In genomic region chr1:180521474-180522203, GRCh38 we compare ENCODE assay signal across 17 cellular contexts. TPM values are rescaled to one million over a fixed set of nuclear protein-coding genes. Genes with fewer than 3 reads are reported as not detected.
A peak's percentile ranks its signal among the peaks of the same experiment; 100 is the strongest.
DNase-seq lines count a peak whose midpoint lies in the region; ATAC-seq and TF ChIP-seq lines count a peak whose summit lies in the region.
"Had no signal": no experiment of that assay in that cellular context is flagged by ENCODE, and none has a peak within 500 bp of the region (broad histone marks: within the 10 kb centered on the region; RNA-seq: fewer than 3 reads in every experiment).

No MANE protein-coding gene starts in this region.

- no peak overlapping the region for H3K4me3 ChIP-seq in AG10803 (ENCODE audit: low read length)
- H3K4me3 ChIP-seq in epithelial cell of esophagus (ENCODE audit: low read length), result no peak overlapping the region
- H3K4me3 ChIP-seq in liver (ENCODE audit: low read depth in 1 of 3, low read length in 3 of 3), result no peak overlapping the region
- H3K4me3 ChIP-seq in coronary artery, result no peak overlapping the region

- no peak for TF ChIP-seq RAD21 in liver (IDR thresholded peaks at IDR 0.05)

- no peaks in the 10 kb centered on the region for H3K27me3 ChIP-seq in liver (ENCODE audit: control insufficient read depth in 4 of 4, insufficient read depth in 4 of 4, low read length in 3 of 4)

- peaks cover 0 to 7% (median 5%) of the 10 kb centered on the region in 4 donors for H3K4me1 ChIP-seq in liver (ENCODE audit: control insufficient read depth in 4 of 4, insufficient read depth in 4 of 4, low read length in 3 of 4)

- no peak overlapping the region for H3K9ac ChIP-seq in liver (ENCODE audit: low read depth in 1 of 2, low read length in 2 of 2)

- DNase-seq in AG10803 (ENCODE audit: low read depth) (peak; percentile 33), LoVo (ENCODE audit: low spot score) (peak; percentile 53), epithelial cell of esophagus (ENCODE audit: low read depth) (peak; percentile 89), coronary artery (ENCODE audit: low spot score) (no peak)
- DNase-seq: activated CD4-positive, alpha-beta T cell treated with anti-CD3 and anti-CD28 coated beads for 48 hours; activated naive CD8-positive, alpha-beta T cell treated with anti-CD3 and anti-CD28 coated beads for 36 hours; activated T-cell treated with anti-CD3 and anti-CD28 coated beads, Interleukin-2, amount 50 U/mL, for 1 hour; CD8-positive, alpha-beta memory T cell; left cardiac atrium; natural killer cell; NK-92 treated with Interleukin-12 subunit alpha and Interleukin-12 subunit beta, amount 100 ng/mL, for 24 hours; SIG-M5 had no signal

- TF ChIP-seq CTCF in AG10803 (conservative IDR thresholded peaks at IDR 0.05; ENCODE audit: low read length) (no peak), epithelial cell of esophagus (IDR thresholded peaks at IDR 0.05; ENCODE audit: insufficient read depth, low read depth, low read length, missing control alignments) (no peak), liver (IDR thresholded peaks at IDR 0.05; ENCODE audit: low read depth, low read length, missing input control) (no peak), coronary artery (IDR thresholded peaks at IDR 0.05) (no peak)

- ATAC-seq in GM21423 (IDR thresholded peaks at IDR 0.05; ENCODE audit: unreplicated experiment) (no peak), HG03095 (IDR thresholded peaks at IDR 0.05; ENCODE audit: unreplicated experiment) (no peak), HG03565 (IDR thresholded peaks at IDR 0.05; ENCODE audit: unreplicated experiment) (no peak)
- ATAC-seq: left cardiac atrium, natural killer cell had no signal

- no peaks in the 10 kb centered on the region for H3K9me3 ChIP-seq in liver (ENCODE audit: control insufficient read depth in 4 of 4, low read length in 3 of 4)

- 53% methylated on average over 9 of the region's 9 CpGs for WGBS in liver

- no peak overlapping the region for H3K27ac ChIP-seq in liver (ENCODE audit: low read depth in 1 of 2, low read length in 2 of 2)
- H3K27ac ChIP-seq in coronary artery, result no peak overlapping the region

- H3K36me3 ChIP-seq in liver (ENCODE audit: control insufficient read depth in 4 of 4, insufficient read depth in 3 of 4, low read depth in 1 of 4, low read length in 3 of 4), result no peaks in the 10 kb centered on the region

TF ChIP-seq in liver, 16 proteins besides CTCF, POLR2A, EP300 and RAD21:
- TF ChIP-seq FOXA2 (IDR thresholded peaks at IDR 0.05) (peak; percentile 41), GABPA (IDR thresholded peaks at IDR 0.05 in 1 of 2, conservative IDR thresholded peaks at IDR 0.05 in 1 of 2) (no peak), SP1 (IDR thresholded peaks at IDR 0.05) (peak; percentile 21), JUND (IDR thresholded peaks at IDR 0.05) (no peak), RXRA (IDR thresholded peaks at IDR 0.05) (peak in 1 of 2 donors; percentile 39), TAF1 (conservative IDR thresholded peaks at IDR 0.05) (no peak), NR2F2 (IDR thresholded peaks at IDR 0.05) (no peak), YY1 (IDR thresholded peaks at IDR 0.05) (peak; percentile 34), HNF4A (conservative IDR thresholded peaks at IDR 0.05) (peak; percentile 10 to 62), EGR1 (IDR thresholded peaks at IDR 0.05; ENCODE audit: low read depth in 2 of 2) (no peak), MAX (IDR thresholded peaks at IDR 0.05) (no peak), FOXA1 (IDR thresholded peaks at IDR 0.05) (no peak), HNF4G (IDR thresholded peaks at IDR 0.05) (no peak)
- TF ChIP-seq, protein P1, sequence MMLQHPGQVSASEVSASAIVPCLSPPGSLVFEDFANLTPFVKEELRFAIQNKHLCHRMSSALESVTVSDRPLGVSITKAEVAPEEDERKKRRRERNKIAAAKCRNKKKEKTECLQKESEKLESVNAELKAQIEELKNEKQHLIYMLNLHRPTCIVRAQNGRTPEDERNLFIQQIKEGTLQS (IDR thresholded peaks at IDR 0.05), result no peak
- TF ChIP-seq, protein P2, sequence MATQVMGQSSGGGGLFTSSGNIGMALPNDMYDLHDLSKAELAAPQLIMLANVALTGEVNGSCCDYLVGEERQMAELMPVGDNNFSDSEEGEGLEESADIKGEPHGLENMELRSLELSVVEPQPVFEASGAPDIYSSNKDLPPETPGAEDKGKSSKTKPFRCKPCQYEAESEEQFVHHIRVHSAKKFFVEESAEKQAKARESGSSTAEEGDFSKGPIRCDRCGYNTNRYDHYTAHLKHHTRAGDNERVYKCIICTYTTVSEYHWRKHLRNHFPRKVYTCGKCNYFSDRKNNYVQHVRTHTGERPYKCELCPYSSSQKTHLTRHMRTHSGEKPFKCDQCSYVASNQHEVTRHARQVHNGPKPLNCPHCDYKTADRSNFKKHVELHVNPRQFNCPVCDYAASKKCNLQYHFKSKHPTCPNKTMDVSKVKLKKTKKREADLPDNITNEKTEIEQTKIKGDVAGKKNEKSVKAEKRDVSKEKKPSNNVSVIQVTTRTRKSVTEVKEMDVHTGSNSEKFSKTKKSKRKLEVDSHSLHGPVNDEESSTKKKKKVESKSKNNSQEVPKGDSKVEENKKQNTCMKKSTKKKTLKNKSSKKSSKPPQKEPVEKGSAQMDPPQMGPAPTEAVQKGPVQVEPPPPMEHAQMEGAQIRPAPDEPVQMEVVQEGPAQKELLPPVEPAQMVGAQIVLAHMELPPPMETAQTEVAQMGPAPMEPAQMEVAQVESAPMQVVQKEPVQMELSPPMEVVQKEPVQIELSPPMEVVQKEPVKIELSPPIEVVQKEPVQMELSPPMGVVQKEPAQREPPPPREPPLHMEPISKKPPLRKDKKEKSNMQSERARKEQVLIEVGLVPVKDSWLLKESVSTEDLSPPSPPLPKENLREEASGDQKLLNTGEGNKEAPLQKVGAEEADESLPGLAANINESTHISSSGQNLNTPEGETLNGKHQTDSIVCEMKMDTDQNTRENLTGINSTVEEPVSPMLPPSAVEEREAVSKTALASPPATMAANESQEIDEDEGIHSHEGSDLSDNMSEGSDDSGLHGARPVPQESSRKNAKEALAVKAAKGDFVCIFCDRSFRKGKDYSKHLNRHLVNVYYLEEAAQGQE (IDR thresholded peaks at IDR 0.05), result no peak
- TF ChIP-seq, protein P3, sequence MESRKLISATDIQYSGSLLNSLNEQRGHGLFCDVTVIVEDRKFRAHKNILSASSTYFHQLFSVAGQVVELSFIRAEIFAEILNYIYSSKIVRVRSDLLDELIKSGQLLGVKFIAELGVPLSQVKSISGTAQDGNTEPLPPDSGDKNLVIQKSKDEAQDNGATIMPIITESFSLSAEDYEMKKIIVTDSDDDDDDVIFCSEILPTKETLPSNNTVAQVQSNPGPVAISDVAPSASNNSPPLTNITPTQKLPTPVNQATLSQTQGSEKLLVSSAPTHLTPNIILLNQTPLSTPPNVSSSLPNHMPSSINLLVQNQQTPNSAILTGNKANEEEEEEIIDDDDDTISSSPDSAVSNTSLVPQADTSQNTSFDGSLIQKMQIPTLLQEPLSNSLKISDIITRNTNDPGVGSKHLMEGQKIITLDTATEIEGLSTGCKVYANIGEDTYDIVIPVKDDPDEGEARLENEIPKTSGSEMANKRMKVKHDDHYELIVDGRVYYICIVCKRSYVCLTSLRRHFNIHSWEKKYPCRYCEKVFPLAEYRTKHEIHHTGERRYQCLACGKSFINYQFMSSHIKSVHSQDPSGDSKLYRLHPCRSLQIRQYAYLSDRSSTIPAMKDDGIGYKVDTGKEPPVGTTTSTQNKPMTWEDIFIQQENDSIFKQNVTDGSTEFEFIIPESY (IDR thresholded peaks at IDR 0.05), result no peak

RNA-seq across cellular contexts. Expression of gene ACBD6, which starts 19.3 kb away (rescaled TPM):
- 10 to 100 TPM; 16.1 to 17.3 TPM for total RNA-seq in liver
- polyA plus RNA-seq in liver, result 10 to 100 TPM in 1 of 2 donors, 1 to 10 TPM in 1; 8.3 to 11.9 TPM

RNA-seq across cellular contexts. Expression of gene OVAAL, which starts 37.1 kb away (rescaled TPM):
- total RNA-seq in liver, result not detected
- polyA plus RNA-seq in liver, result not detected
- total RNA-seq: activated naive CD8-positive, alpha-beta T cell treated with anti-CD3 and anti-CD28 coated beads for 36 hours; CD8-positive, alpha-beta memory T cell; natural killer cell; temporal lobe had no signal
- polyA plus RNA-seq: CD8-positive, alpha-beta memory T cell had no signal
